Comparison of ENCODE assay signal across 9 cellular contexts in genomic region chr5:157816682-157817268, GRCh38. TPM values are rescaled to one million over a fixed set of nuclear protein-coding genes. Genes with fewer than 3 reads are reported as not detected.
DNase-seq lines count a peak whose midpoint lies in the region; ATAC-seq, FAIRE-seq and TF ChIP-seq lines count a peak whose summit lies in the region.
"Had no signal": no experiment of that assay in that cellular context is flagged by ENCODE, and none has a peak within 500 bp of the region (broad histone marks: within the 10 kb centered on the region; RNA-seq: fewer than 3 reads in every experiment).

No MANE protein-coding gene starts in this region.

- WGBS in heart left ventricle, 4 donors: 41 to 60% (median 44%) methylated on average over 1 of the region's 1 CpG
- WGBS in gastroesophageal sphincter (ENCODE audit: low coverage in 1 of 2), 2 donors: 8 to 21% methylated on average over 1 of the region's 1 CpG
- 43 to 59% methylated on average over 1 of the region's 1 CpG for WGBS in upper lobe of left lung, 2 donors

- no peak overlapping the region for H3K27ac Mint-ChIP-seq in activated naive CD8-positive, alpha-beta T cell treated with anti-CD3 and anti-CD28 coated beads for 36 hours
- H3K27ac Mint-ChIP-seq: T-helper 1 cell treated with Interleukin-12 subunit alpha and Interleukin-12 subunit beta and Interleukin-4 antibody, amounts not matched to agents 30 μg/mL and 1 μg/mL, for 36 hours had no signal

- TF ChIP-seq CTCF in heart left ventricle (IDR thresholded peaks at IDR 0.05) (peak; percentile 46 to 82 (median 68)), gastroesophageal sphincter (IDR thresholded peaks at IDR 0.05) (peak; percentile 52 to 61 (median 58)), upper lobe of left lung (IDR thresholded peaks at IDR 0.05) (peak; percentile 15 to 49 (median 40))

- peaks cover 0 to 40% (median 18%) of the 10 kb centered on the region in 12 donors for H3K4me1 ChIP-seq in heart left ventricle
- peaks cover 10 to 77% (median 11%) of the 10 kb centered on the region in 3 donors for H3K4me1 ChIP-seq in gastroesophageal sphincter
- H3K4me1 ChIP-seq in upper lobe of left lung: peaks cover 7 to 25% (median 13%) of the 10 kb centered on the region in 4 donors

- peaks cover 9% of the 10 kb centered on the region for H3K36me3 Mint-ChIP-seq in activated naive CD8-positive, alpha-beta T cell treated with anti-CD3 and anti-CD28 coated beads for 36 hours

- no peak overlapping the region for H3K27ac ChIP-seq in heart left ventricle
- H3K27ac ChIP-seq in gastroesophageal sphincter: peak overlapping the region in 1 of 4 donors; percentile 21
- H3K27ac ChIP-seq in upper lobe of left lung: no peak overlapping the region

- no peaks in the 10 kb centered on the region for H3K27me3 Mint-ChIP-seq in activated naive CD8-positive, alpha-beta T cell treated with anti-CD3 and anti-CD28 coated beads for 36 hours

- H3K9me3 ChIP-seq in heart left ventricle: no peaks in the 10 kb centered on the region
- no peaks in the 10 kb centered on the region for H3K9me3 ChIP-seq in gastroesophageal sphincter
- H3K9me3 ChIP-seq in upper lobe of left lung: no peaks in the 10 kb centered on the region

- H3K36me3 ChIP-seq in heart left ventricle: peaks cover 0 to 47% (median 39%) of the 10 kb centered on the region in 9 donors
- peaks cover 2 to 32% of the 10 kb centered on the region in 2 donors for H3K36me3 ChIP-seq in gastroesophageal sphincter
- peaks cover 9 to 37% (median 23%) of the 10 kb centered on the region in 4 donors for H3K36me3 ChIP-seq in upper lobe of left lung

- peaks cover 25% of the 10 kb centered on the region for H3K4me1 Mint-ChIP-seq in activated naive CD8-positive, alpha-beta T cell treated with anti-CD3 and anti-CD28 coated beads for 36 hours

- no peak overlapping the region for H3K4me3 Mint-ChIP-seq in activated naive CD8-positive, alpha-beta T cell treated with anti-CD3 and anti-CD28 coated beads for 36 hours
- H3K4me3 Mint-ChIP-seq: T-helper 1 cell treated with Interleukin-12 subunit alpha and Interleukin-12 subunit beta and Interleukin-4 antibody, amounts not matched to agents 30 μg/mL and 1 μg/mL, for 36 hours had no signal

- intact Hi-C loops in heart left ventricle (cut with DNase I): loop anchor here in 9 of 10 donors (1.0 to 10.0 kb wide), 15 partner anchors 42 to 1318 kb away; partner anchors contain the start of gene CLINT1 (in 1 of the 9)
- intact Hi-C loops in left cardiac atrium (cut with DNase I): loop anchor here in 1 of 2 donors (5.0 to 10.0 kb wide), 2 partner anchors 131 to 1318 kb away; no protein-coding TSS in a partner anchor

- peak; percentile 81 for FAIRE-seq in RCC 7860 (lab: Jason Lieb, UNC)

- no peaks in the 10 kb centered on the region for H3K27me3 ChIP-seq in heart left ventricle
- no peaks in the 10 kb centered on the region for H3K27me3 ChIP-seq in gastroesophageal sphincter
- H3K27me3 ChIP-seq in upper lobe of left lung: no peaks in the 10 kb centered on the region

- ATAC-seq in heart left ventricle (no peak), left cardiac atrium (no peak), gastroesophageal sphincter (no peak), upper lobe of left lung (ENCODE audit: low FRiP score in 2 of 2) (peak in 1 of 2 donors; percentile 66), HG03354 (IDR thresholded peaks at IDR 0.05; ENCODE audit: poor library complexity, severe bottlenecking, unreplicated experiment) (no peak)

- TF ChIP-seq EP300 in gastroesophageal sphincter (IDR thresholded peaks at IDR 0.05) (no peak), upper lobe of left lung (IDR thresholded peaks at IDR 0.05) (no peak)

- TF ChIP-seq POLR2A in heart left ventricle (IDR thresholded peaks at IDR 0.05) (no peak), gastroesophageal sphincter (IDR thresholded peaks at IDR 0.05) (no peak), upper lobe of left lung (IDR thresholded peaks at IDR 0.05) (no peak)

- H3K9me3 Mint-ChIP-seq in activated naive CD8-positive, alpha-beta T cell treated with anti-CD3 and anti-CD28 coated beads for 36 hours: peaks cover 2% of the 10 kb centered on the region
- H3K9me3 Mint-ChIP-seq: T-helper 1 cell treated with Interleukin-12 subunit alpha and Interleukin-12 subunit beta and Interleukin-4 antibody, amounts not matched to agents 30 μg/mL and 1 μg/mL, for 36 hours had no signal

- H3K4me3 ChIP-seq in heart left ventricle: no peak overlapping the region
- H3K4me3 ChIP-seq in gastroesophageal sphincter: no peak overlapping the region
- no peak overlapping the region for H3K4me3 ChIP-seq in upper lobe of left lung

- DNase-seq in heart left ventricle (no peak), left cardiac atrium (no peak), RCC 7860 (ENCODE audit: low spot score) (peak; percentile 8), upper lobe of left lung (no peak)
- DNase-seq in activated naive CD8-positive, alpha-beta T cell treated with anti-CD3 and anti-CD28 coated beads for 36 hours: no peak
- no peak for DNase-seq in activated CD4-positive, alpha-beta T cell treated with anti-CD3 and anti-CD28 coated beads for 1 hour

RNA-seq across cellular contexts. Expression of gene CLINT1, which starts 42.2 kb away (rescaled TPM):
- total RNA-seq in heart left ventricle: 10 to 100 TPM; 40.1 to 84.8 (median 51.2) TPM
- polyA plus RNA-seq in heart left ventricle: 10 to 100 TPM; 13.0 to 41.9 TPM
- 10 to 100 TPM; 54.0 to 72.8 TPM for total RNA-seq in left cardiac atrium
- total RNA-seq in gastroesophageal sphincter: 100 to 1,000 TPM in 2 of 4 donors, 10 to 100 TPM in 2; 69.1 to 103 (median 88.6) TPM
- total RNA-seq in upper lobe of left lung: 100 to 1,000 TPM in 4 of 6 donors, 10 to 100 TPM in 2; 66.2 to 211 (median 123) TPM
- total RNA-seq in activated naive CD8-positive, alpha-beta T cell treated with anti-CD3 and anti-CD28 coated beads for 36 hours: 10 to 100 TPM; 80.7 to 83.9 TPM
